Comparison of ENCODE assay signal across 13 cellular contexts in genomic region chr9:18861599-18862546, GRCh38.
A peak's percentile ranks its signal among the peaks of the same experiment; 100 is the strongest.
DNase-seq lines count a peak whose midpoint lies in the region; ATAC-seq and TF ChIP-seq lines count a peak whose summit lies in the region.
"Had no signal": no experiment of that assay in that cellular context is flagged by ENCODE, and none has a peak within 500 bp of the region (broad histone marks: within the 10 kb centered on the region; RNA-seq: fewer than 3 reads in every experiment).

No MANE protein-coding gene starts in this region.

- DNase-seq in astrocyte of the cerebellum (ENCODE audit: low read depth): peak; percentile 68
- DNase-seq in Right ventricle myocardium superior: peak; percentile 57
- peak; percentile 47 for DNase-seq in nephron progenitor cell
- DNase-seq in transverse colon: no peak
- no peak for DNase-seq in Caco-2
- DNase-seq in stimulated activated CD4-positive, alpha-beta T cell treated with anti-CD3 and anti-CD28 coated beads, Interleukin-2, amount 100 ng/mL, for 48 hours: no peak
- no peak for DNase-seq in NAMALWA (ENCODE audit: low spot score)
- DNase-seq: activated CD4-positive, alpha-beta memory T cell treated with anti-CD3 and anti-CD28 coated beads, Interleukin-2, amount 10 ng/mL, durations not matched to agents 7 days and 5 days; activated naive CD8-positive, alpha-beta T cell treated with anti-CD3 and anti-CD28 coated beads, Interleukin-2, amount 50 U/mL, for 24 hours; NCI-H1092 treated with DMSO at 0.1 percent for 48 hours; stimulated activated CD4-positive, alpha-beta T cell treated with anti-CD3 and anti-CD28 coated beads, Interleukin-4, amount 100 ng/mL, for 24 hours; T-cell had no signal

- H3K27ac ChIP-seq in transverse colon: peak overlapping the region in 3 of 4 donors; percentile 5 to 52 (median 8)

- H3K4me1 Mint-ChIP-seq in nephron progenitor cell (peaks cover 38% of the 10 kb centered on the region), Caco-2 (ENCODE audit: low read depth, unreplicated experiment) (no peaks in the 10 kb centered on the region)
- H3K4me1 Mint-ChIP-seq: activated CD4-positive, alpha-beta memory T cell treated with anti-CD3 and anti-CD28 coated beads, Interleukin-2, amount 10 ng/mL, durations not matched to agents 7 days and 5 days; activated naive CD8-positive, alpha-beta T cell treated with anti-CD3 and anti-CD28 coated beads, Interleukin-2, amount 50 U/mL, for 24 hours; T-cell had no signal

- peak; percentile 83 for ATAC-seq in Right ventricle myocardium superior (ENCODE audit: poor library complexity)
- ATAC-seq in HG02571 (IDR thresholded peaks at IDR 0.05; ENCODE audit: unreplicated experiment): no peak
- ATAC-seq: activated naive CD8-positive, alpha-beta T cell treated with anti-CD3 and anti-CD28 coated beads, Interleukin-2, amount 50 U/mL, for 24 hours; T-cell had no signal

- H3K4me1 ChIP-seq in transverse colon: peaks cover 0 to 13% (median under 1%) of the 10 kb centered on the region in 4 donors
- H3K4me1 ChIP-seq in Caco-2: no peaks in the 10 kb centered on the region

- H3K9me3 Mint-ChIP-seq in nephron progenitor cell (peaks cover 4% of the 10 kb centered on the region), Caco-2 (ENCODE audit: unreplicated experiment) (no peaks in the 10 kb centered on the region)
- H3K9me3 Mint-ChIP-seq: activated CD4-positive, alpha-beta memory T cell treated with anti-CD3 and anti-CD28 coated beads, Interleukin-2, amount 10 ng/mL, durations not matched to agents 7 days and 5 days; activated naive CD8-positive, alpha-beta T cell treated with anti-CD3 and anti-CD28 coated beads, Interleukin-2, amount 50 U/mL, for 24 hours; T-cell had no signal

- no peak for TF ChIP-seq EP300 in transverse colon (IDR thresholded peaks at IDR 0.05; ENCODE audit: low read depth)

- H3K36me3 ChIP-seq in transverse colon (no peaks in the 10 kb centered on the region), Caco-2 (ENCODE audit: control insufficient read depth, insufficient read depth, low read length) (no peaks in the 10 kb centered on the region)

- H3K4me3 Mint-ChIP-seq in nephron progenitor cell: peak overlapping the region; percentile 23
- no peak overlapping the region for H3K4me3 Mint-ChIP-seq in Caco-2 (ENCODE audit: unreplicated experiment)
- H3K4me3 Mint-ChIP-seq: activated CD4-positive, alpha-beta memory T cell treated with anti-CD3 and anti-CD28 coated beads, Interleukin-2, amount 10 ng/mL, durations not matched to agents 7 days and 5 days; activated naive CD8-positive, alpha-beta T cell treated with anti-CD3 and anti-CD28 coated beads, Interleukin-2, amount 50 U/mL, for 24 hours; T-cell had no signal

- BruUV-seq in Caco-2 (replicated peaks; lab: Mats Ljungman, UMichigan): no TSS peak

- no peak overlapping the region for H3K4me3 ChIP-seq in astrocyte of the cerebellum (ENCODE audit: low read depth, low read length)
- no peak overlapping the region for H3K4me3 ChIP-seq in transverse colon
- H3K4me3 ChIP-seq in Caco-2 (ENCODE audit: low read depth, low read length): no peak overlapping the region

- no peaks in the 10 kb centered on the region for H3K36me3 Mint-ChIP-seq in nephron progenitor cell (ENCODE audit: low read depth)
- no peaks in the 10 kb centered on the region for H3K36me3 Mint-ChIP-seq in Caco-2 (ENCODE audit: insufficient read depth, unreplicated experiment)
- H3K36me3 Mint-ChIP-seq: T-cell had no signal

- no peaks in the 10 kb centered on the region for H3K27me3 Mint-ChIP-seq in nephron progenitor cell (ENCODE audit: low read depth, poor library complexity)
- peaks cover 4% of the 10 kb centered on the region for H3K27me3 Mint-ChIP-seq in Caco-2 (ENCODE audit: insufficient read depth, unreplicated experiment)
- H3K27me3 Mint-ChIP-seq: activated CD4-positive, alpha-beta memory T cell treated with anti-CD3 and anti-CD28 coated beads, Interleukin-2, amount 10 ng/mL, durations not matched to agents 7 days and 5 days had no signal

- CTCF ChIA-PET in Caco-2 (lab: Charles Lee): no interaction called here

- H3K27ac Mint-ChIP-seq in nephron progenitor cell (peak overlapping the region; percentile 72), Caco-2 (ENCODE audit: unreplicated experiment) (no peak overlapping the region)
- H3K27ac Mint-ChIP-seq: activated CD4-positive, alpha-beta memory T cell treated with anti-CD3 and anti-CD28 coated beads, Interleukin-2, amount 10 ng/mL, durations not matched to agents 7 days and 5 days; activated naive CD8-positive, alpha-beta T cell treated with anti-CD3 and anti-CD28 coated beads, Interleukin-2, amount 50 U/mL, for 24 hours; T-cell had no signal

- TF ChIP-seq POLR2A in transverse colon (IDR thresholded peaks at IDR 0.05): no peak

- intact Hi-C loops in Right ventricle myocardium superior (cut with DNase I) (no loop called here), transverse colon (cut with DNase I; ENCODE audit: low total_unique reads) (loop anchor here (10.0 kb wide), 2 partner anchors 133 to 407 kb away; no protein-coding TSS in a partner anchor), Caco-2 (cut with micrococcal nuclease; ENCODE audit: unreplicated experiment) (no loop called here)

- no peaks in the 10 kb centered on the region for H3K27me3 ChIP-seq in transverse colon
- H3K27me3 ChIP-seq in Caco-2 (replicated peaks; ENCODE audit: control insufficient read depth, insufficient read depth, low read length): no peaks in the 10 kb centered on the region

- in situ Hi-C loops in astrocyte of the cerebellum (cut with HindIII; ENCODE audit: low sequenced_read_pairs): no loop called here
- in situ Hi-C loops in transverse colon (cut with MboI; ENCODE audit: low pct_ligation_motif_present in 1 of 4, low pct_unique_long_range_greater_than_20kb in 1 of 4, low sequenced_read_pairs in 3 of 4): no loop called here

- WGBS in transverse colon (ENCODE audit: low coverage in 1 of 2), 2 donors: 66 to 71% methylated on average over 9 to 14 of the region's 14 CpGs

- POLR2A ChIA-PET in Caco-2 (lab: Charles Lee): no interaction called here

- H3K9me3 ChIP-seq in transverse colon: no peaks in the 10 kb centered on the region
- H3K9me3 ChIP-seq in Caco-2: no peaks in the 10 kb centered on the region

- TF ChIP-seq CTCF in astrocyte of the cerebellum (IDR thresholded peaks at IDR 0.05; ENCODE audit: low read depth, low read length, missing control alignments) (no peak), nephron progenitor cell (IDR thresholded peaks at IDR 0.05) (no peak), transverse colon (IDR thresholded peaks at IDR 0.05) (no peak), Caco-2 (IDR thresholded peaks at IDR 0.05; ENCODE audit: insufficient read depth in 1 of 2, low read depth in 1 of 2, low read length in 1 of 2, severe bottlenecking in 1 of 2, unreplicated experiment in 1 of 2) (no peak)

Comparison
In these comparisons a context has a peak if more than half of its experiments do, and no peak if none do; other contexts are left out.
1. DNase-seq: peak in astrocyte of the cerebellum (single experiment), Right ventricle myocardium superior (single experiment) and nephron progenitor cell (single experiment); none in transverse colon (single experiment), Caco-2 (0 of 2), stimulated activated CD4-positive, alpha-beta T cell treated with anti-CD3 and anti-CD28 coated beads, Interleukin-2, amount 100 ng/mL, for 48 hours (0 of 2) and NAMALWA (single experiment).